In genomic region chr19:11767633-11768133, GRCh38 we compare ENCODE assay signal across 8 cellular contexts. TPM values are rescaled to one million over a fixed set of nuclear protein-coding genes. Genes with fewer than 3 reads are reported as not detected.
A peak's percentile ranks its signal among the peaks of the same experiment; 100 is the strongest.
DNase-seq lines count a peak whose midpoint lies in the region; ATAC-seq and TF ChIP-seq lines count a peak whose summit lies in the region.

No MANE protein-coding gene starts in this region.

- POLR2A ChIA-PET in CD8-positive, alpha-beta memory T cell (lab: Charles Lee) = no interaction called here

- no peak overlapping the region for H4K8ac ChIP-seq in neuronal stem cell (ENCODE audit: low read depth, low read length)

- peak overlapping the region; percentile 62 to 98 (median 90) for H3K27ac Mint-ChIP-seq in CD8-positive, alpha-beta memory T cell
- H3K27ac Mint-ChIP-seq in activated T-helper 17 cell treated with anti-CD3 and anti-CD28 coated beads, Interleukin-2, amount 50 U/mL, for 72 hours = peak overlapping the region; percentile 95
- no peak overlapping the region for H3K27ac Mint-ChIP-seq in endothelial cell (ENCODE audit: unreplicated experiment)

- H3K36me3 ChIP-seq in CD8-positive, alpha-beta memory T cell (ENCODE audit: insufficient read depth, low read length) = no peaks in the 10 kb centered on the region
- peaks cover 0 to 25% of the 10 kb centered on the region in 2 donors for H3K36me3 ChIP-seq in neuronal stem cell (replicated peaks in 1 of 2; ENCODE audit: control insufficient read depth in 2 of 2, insufficient read depth in 2 of 2, low read length in 2 of 2)

- peak overlapping the region; percentile 78 for H2AFZ ChIP-seq in neuronal stem cell (ENCODE audit: low read length)

- H3K9me3 Mint-ChIP-seq in CD8-positive, alpha-beta memory T cell = peaks cover 9 to 29% (median 20%) of the 10 kb centered on the region in 5 donors
- peaks cover 11% of the 10 kb centered on the region for H3K9me3 Mint-ChIP-seq in activated T-helper 17 cell treated with anti-CD3 and anti-CD28 coated beads, Interleukin-2, amount 50 U/mL, for 72 hours
- peaks cover 37% of the 10 kb centered on the region for H3K9me3 Mint-ChIP-seq in endothelial cell (ENCODE audit: unreplicated experiment)

- H4K91ac ChIP-seq in neuronal stem cell (ENCODE audit: low read depth, low read length, poor library complexity) = no peak overlapping the region

- H3K27me3 ChIP-seq in CD8-positive, alpha-beta memory T cell (ENCODE audit: insufficient read depth, low read length, poor library complexity, severe bottlenecking) = no peaks in the 10 kb centered on the region
- no peaks in the 10 kb centered on the region for H3K27me3 ChIP-seq in neuronal stem cell (ENCODE audit: control insufficient read depth in 3 of 3, insufficient read depth in 3 of 3, low read depth in 1 of 3, low read length in 3 of 3)

- peak overlapping the region; percentile 89 for H3K23ac ChIP-seq in neuronal stem cell (ENCODE audit: low read depth, low read length, poor library complexity)

- no peaks in the 10 kb centered on the region for H3K79me1 ChIP-seq in neuronal stem cell (ENCODE audit: low read depth, low read length)

- peak overlapping the region; percentile 40 for H3K14ac ChIP-seq in neuronal stem cell (ENCODE audit: low read length)

- peak; percentile 35 for ATAC-seq in GM19467 (IDR thresholded peaks at IDR 0.05; ENCODE audit: unreplicated experiment)
- ATAC-seq in activated T-helper 17 cell treated with anti-CD3 and anti-CD28 coated beads, Interleukin-2, amount 50 U/mL, for 72 hours (replicated peaks) = no peak

- peaks cover 11 to 45% (median 23%) of the 10 kb centered on the region in 3 donors for H3K36me3 Mint-ChIP-seq in CD8-positive, alpha-beta memory T cell
- no peaks in the 10 kb centered on the region for H3K36me3 Mint-ChIP-seq in activated T-helper 17 cell treated with anti-CD3 and anti-CD28 coated beads, Interleukin-2, amount 50 U/mL, for 72 hours (ENCODE audit: low read depth)
- peaks cover 14% of the 10 kb centered on the region for H3K36me3 Mint-ChIP-seq in endothelial cell (ENCODE audit: low read depth, unreplicated experiment)

- H3K4me1 ChIP-seq in CD8-positive, alpha-beta memory T cell (ENCODE audit: insufficient read depth, low read length) = peaks cover 17% of the 10 kb centered on the region
- peaks cover 0 to 2% of the 10 kb centered on the region in 2 donors for H3K4me1 ChIP-seq in neuronal stem cell (ENCODE audit: control insufficient read depth in 2 of 2, insufficient read depth in 1 of 2, low read depth in 1 of 2, low read length in 2 of 2)

- peak overlapping the region; percentile 96 to 99 (median 98) for H3K4me3 Mint-ChIP-seq in CD8-positive, alpha-beta memory T cell
- peak overlapping the region; percentile 91 for H3K4me3 Mint-ChIP-seq in activated T-helper 17 cell treated with anti-CD3 and anti-CD28 coated beads, Interleukin-2, amount 50 U/mL, for 72 hours
- H3K4me3 Mint-ChIP-seq in endothelial cell (ENCODE audit: unreplicated experiment) = no peak overlapping the region

- H3K4me1 Mint-ChIP-seq in CD8-positive, alpha-beta memory T cell = peaks cover 29 to 37% (median 31%) of the 10 kb centered on the region in 3 donors
- peaks cover 5% of the 10 kb centered on the region for H3K4me1 Mint-ChIP-seq in activated T-helper 17 cell treated with anti-CD3 and anti-CD28 coated beads, Interleukin-2, amount 50 U/mL, for 72 hours
- H3K4me1 Mint-ChIP-seq in endothelial cell (ENCODE audit: unreplicated experiment) = no peaks in the 10 kb centered on the region

- CTCF ChIA-PET in CD8-positive, alpha-beta memory T cell (lab: Charles Lee) = interaction anchor here (1.8 kb wide), 1 partner anchor 31 kb away, joined by 5 read pairs; the partner anchor contains the start of gene ZNF491

- peak in 4 of 5 donors; percentile 1 to 48 (median 9) for DNase-seq in CD8-positive, alpha-beta memory T cell
- DNase-seq in LoVo (ENCODE audit: low spot score) = peak; percentile 40
- peak; percentile 11 for DNase-seq in globus pallidus (ENCODE audit: low spot score)
- DNase-seq in neuronal stem cell (ENCODE audit: low spot score) = no peak
- no peak for DNase-seq in endothelial cell (ENCODE audit: low spot score)
- no peak for DNase-seq in COR-L47 (lab: John Stamatoyannopoulos, UW)

- H3K18ac ChIP-seq in neuronal stem cell (ENCODE audit: low read length) = no peak overlapping the region

- no peak overlapping the region for H2BK5ac ChIP-seq in neuronal stem cell (ENCODE audit: low read length)

- peaks cover 0 to 22% of the 10 kb centered on the region in 2 donors for H3K27me3 Mint-ChIP-seq in CD8-positive, alpha-beta memory T cell
- H3K27me3 Mint-ChIP-seq in activated T-helper 17 cell treated with anti-CD3 and anti-CD28 coated beads, Interleukin-2, amount 50 U/mL, for 72 hours = peaks cover 5% of the 10 kb centered on the region
- peaks cover 7% of the 10 kb centered on the region for H3K27me3 Mint-ChIP-seq in endothelial cell (ENCODE audit: unreplicated experiment)

- no peak overlapping the region for H2BK12ac ChIP-seq in neuronal stem cell (ENCODE audit: low read length)

- WGBS in neuronal stem cell (ENCODE audit: extremely low coverage in 2 of 2, insufficient read length in 2 of 2, insufficient replicate concordance in 1 of 2), 2 donors = no CpG with 5 or more reads among the region's 20 CpGs

- no peak overlapping the region for H2BK120ac ChIP-seq in neuronal stem cell (ENCODE audit: low read depth, low read length)

- H3K9me3 ChIP-seq in CD8-positive, alpha-beta memory T cell (ENCODE audit: low read length) = peaks cover 5% of the 10 kb centered on the region
- H3K9me3 ChIP-seq in neuronal stem cell (replicated peaks in 1 of 2; ENCODE audit: control insufficient read depth in 2 of 2, insufficient read depth in 1 of 2, low read depth in 1 of 2, low read length in 2 of 2) = peaks cover 10 to 36% of the 10 kb centered on the region in 2 donors

- H3K4me2 ChIP-seq in neuronal stem cell (ENCODE audit: insufficient read depth, low read length, poor library complexity, severe bottlenecking) = peak overlapping the region; percentile 78

- H3K27ac ChIP-seq in CD8-positive, alpha-beta memory T cell (ENCODE audit: low read depth, low read length) = peak overlapping the region; percentile 80
- no peak overlapping the region for H3K27ac ChIP-seq in neuronal stem cell (replicated peaks; ENCODE audit: low read length)

- H3K4me3 ChIP-seq in CD8-positive, alpha-beta memory T cell (ENCODE audit: low read length) = peak overlapping the region; percentile 89
- H3K4me3 ChIP-seq in neuronal stem cell (ENCODE audit: low read length in 2 of 2) = peak overlapping the region; percentile 89 to 92

- H2AK5ac ChIP-seq in neuronal stem cell (ENCODE audit: low read depth, low read length) = peak overlapping the region; percentile 50

- no peak for TF ChIP-seq CTCF in endothelial cell (IDR thresholded peaks at IDR 0.05; ENCODE audit: unreplicated experiment)

- H3K4ac ChIP-seq in neuronal stem cell (ENCODE audit: low read length) = no peak overlapping the region

- peak overlapping the region; percentile 82 for H3K9ac ChIP-seq in neuronal stem cell (ENCODE audit: low read depth, low read length, poor library complexity)

- H2BK15ac ChIP-seq in neuronal stem cell (ENCODE audit: low read length) = no peak overlapping the region

RNA-seq across cellular contexts. Expression of gene ZNF441, which starts 0.9 kb away (rescaled TPM):
- 1 to 10 TPM; 6.4 to 7.5 TPM for total RNA-seq in CD8-positive, alpha-beta memory T cell
- polyA plus RNA-seq in CD8-positive, alpha-beta memory T cell = 5.9 TPM
- total RNA-seq in activated T-helper 17 cell treated with anti-CD3 and anti-CD28 coated beads, Interleukin-2, amount 50 U/mL, for 72 hours = 1 to 10 TPM; 4.5 to 5.1 TPM
- 1.6 TPM for polyA plus RNA-seq in neuronal stem cell (2013, experiment 1 of 2)
- polyA plus RNA-seq in neuronal stem cell (2013, experiment 2 of 2) = 1.4 TPM
- total RNA-seq in endothelial cell (ENCODE audit: unreplicated experiment) = 0.05 TPM

RNA-seq across cellular contexts. Expression of gene ZNF823, which starts 28.9 kb away (rescaled TPM):
- total RNA-seq in CD8-positive, alpha-beta memory T cell = 1 to 10 TPM; 4.4 to 4.6 TPM
- 3.6 TPM for polyA plus RNA-seq in CD8-positive, alpha-beta memory T cell
- 1 to 10 TPM; 1.9 to 2.8 TPM for total RNA-seq in activated T-helper 17 cell treated with anti-CD3 and anti-CD28 coated beads, Interleukin-2, amount 50 U/mL, for 72 hours
- polyA plus RNA-seq in neuronal stem cell (2013, experiment 1 of 2) = 4.7 TPM
- polyA plus RNA-seq in neuronal stem cell (2013, experiment 2 of 2) = 4.2 TPM
- total RNA-seq in endothelial cell (ENCODE audit: unreplicated experiment) = 6.7 TPM

RNA-seq across cellular contexts. Expression of gene ZNF491, which starts 30.6 kb away (rescaled TPM):
- total RNA-seq in CD8-positive, alpha-beta memory T cell = 1 to 10 TPM; 1.1 to 1.3 TPM
- not detected for polyA plus RNA-seq in CD8-positive, alpha-beta memory T cell
- total RNA-seq in activated T-helper 17 cell treated with anti-CD3 and anti-CD28 coated beads, Interleukin-2, amount 50 U/mL, for 72 hours = under 1 TPM; 0.50 to 0.52 TPM
- polyA plus RNA-seq in neuronal stem cell (2013, experiment 1 of 2) = 3.0 TPM
- polyA plus RNA-seq in neuronal stem cell (2013, experiment 2 of 2) = 2.5 TPM
- not detected for total RNA-seq in endothelial cell (ENCODE audit: unreplicated experiment)

RNA-seq across cellular contexts. Expression of gene ZNF440, which starts 46.4 kb away (rescaled TPM):
- 1 to 10 TPM; 6.3 to 8.4 TPM for total RNA-seq in CD8-positive, alpha-beta memory T cell
- 3.2 TPM for polyA plus RNA-seq in CD8-positive, alpha-beta memory T cell
- 1 to 10 TPM; 8.7 to 9.0 TPM for total RNA-seq in activated T-helper 17 cell treated with anti-CD3 and anti-CD28 coated beads, Interleukin-2, amount 50 U/mL, for 72 hours
- 5.2 TPM for polyA plus RNA-seq in neuronal stem cell (2013, experiment 1 of 2)
- polyA plus RNA-seq in neuronal stem cell (2013, experiment 2 of 2) = 5.5 TPM
- 0.44 TPM for total RNA-seq in endothelial cell (ENCODE audit: unreplicated experiment)

Comparison
In these comparisons a context has a peak if more than half of its experiments do, and no peak if none do; other contexts are left out.
1. DNase-seq: peak in CD8-positive, alpha-beta memory T cell (4 of 5), LoVo (single experiment) and globus pallidus (single experiment); none in neuronal stem cell (single experiment), endothelial cell (single experiment) and COR-L47 (single experiment).